10 cellular contexts compared by ENCODE assay signal in genomic region chr15:75153084-75153483, GRCh38. TPM values are rescaled to one million over a fixed set of nuclear protein-coding genes. Genes with fewer than 3 reads are reported as not detected.
DNase-seq lines count a peak whose midpoint lies in the region; ATAC-seq, FAIRE-seq and TF ChIP-seq lines count a peak whose summit lies in the region.
"Had no signal": no experiment of that assay in that cellular context is flagged by ENCODE, and none has a peak within 500 bp of the region (broad histone marks: within the 10 kb centered on the region; RNA-seq: fewer than 3 reads in every experiment).

No MANE protein-coding gene starts in this region.

- TF ChIP-seq POLR2A in testis (IDR thresholded peaks at IDR 0.05) = no peak
- TF ChIP-seq POLR2A in prostate gland (IDR thresholded peaks at IDR 0.05) = no peak

- no peak for ATAC-seq in GM18517 (IDR thresholded peaks at IDR 0.05; ENCODE audit: unreplicated experiment)

- TF ChIP-seq CTCF in testis (IDR thresholded peaks at IDR 0.05) (no peak), prostate gland (IDR thresholded peaks at IDR 0.05) (no peak)

- no peak for FAIRE-seq in small intestine (lab: Jason Lieb, UNC)

- H3K9me3 Mint-ChIP-seq in dendritic cell treated with granulocyte-macrophage colony-stimulating factor and Interleukin-4, amounts not matched to agents 40 ng/mL and 50 ng/mL, for 4 days = no peaks in the 10 kb centered on the region
- H3K9me3 Mint-ChIP-seq: central memory CD8-positive, alpha-beta T cell had no signal

- no peaks in the 10 kb centered on the region for H3K36me3 Mint-ChIP-seq in dendritic cell treated with granulocyte-macrophage colony-stimulating factor and Interleukin-4, amounts not matched to agents 40 ng/mL and 50 ng/mL, for 4 days (ENCODE audit: low read depth)

- H3K4me1 ChIP-seq in testis (peaks cover 23% of the 10 kb centered on the region), small intestine (ENCODE audit: control insufficient read depth in 2 of 2, insufficient read depth in 1 of 2, low read depth in 1 of 2, low read length in 1 of 2) (no peaks in the 10 kb centered on the region), prostate gland (replicated peaks) (no peaks in the 10 kb centered on the region)

- intact Hi-C loops in dendritic cell treated with granulocyte-macrophage colony-stimulating factor and Interleukin-4, amounts not matched to agents 40 ng/mL and 50 ng/mL, for 4 days (cut with micrococcal nuclease) = loop anchor here (1.0 to 5.0 kb wide), 3 partner anchors 8 to 44 kb away; no protein-coding TSS in a partner anchor
- intact Hi-C loops in testis (cut with DNase I; ENCODE audit: low total_unique reads) (no loop called here), prostate gland (cut with DNase I) (no loop called here)

- H3K27ac ChIP-seq in testis (peak overlapping the region; percentile 26 to 55), small intestine (ENCODE audit: low read depth in 1 of 2, low read length in 1 of 2) (no peak overlapping the region), prostate gland (no peak overlapping the region)
- H3K27ac ChIP-seq: SK-N-MC had no signal

- H3K27ac Mint-ChIP-seq in dendritic cell treated with granulocyte-macrophage colony-stimulating factor and Interleukin-4, amounts not matched to agents 40 ng/mL and 50 ng/mL, for 4 days = peak overlapping the region; percentile 86

- H3K36me3 ChIP-seq in testis (ENCODE audit: low read depth, missing control alignments) (no peaks in the 10 kb centered on the region), small intestine (ENCODE audit: control insufficient read depth in 2 of 2, insufficient read depth in 2 of 2, low read length in 2 of 2) (no peaks in the 10 kb centered on the region), prostate gland (no peaks in the 10 kb centered on the region)

- H3K4me3 ChIP-seq in testis (no peak overlapping the region), small intestine (ENCODE audit: low read depth in 1 of 2, low read length in 2 of 2) (no peak overlapping the region), prostate gland (no peak overlapping the region)
- H3K4me3 ChIP-seq: SK-N-MC had no signal

- peak in 2 of 3 donors; percentile 8 to 23 for DNase-seq in stimulated activated CD4-positive, alpha-beta T cell treated with anti-CD3 and anti-CD28 coated beads, Interleukin-12 subunit alpha, Interleukin-12 subunit beta, amount 100 ng/mL, for 48 hours (ENCODE audit: low read depth in 2 of 3, low spot score in 1 of 3)
- DNase-seq in stimulated activated CD4-positive, alpha-beta T cell treated with anti-CD3 and anti-CD28 coated beads, Interleukin-4, amount 100 ng/mL, for 4 hours = no peak
- DNase-seq in NOMO-1 treated with DMSO at 0.1 percent for 48 hours (lab: John Stamatoyannopoulos, UW; ENCODE audit: unreplicated experiment) = peak; percentile 95
- peak; percentile 86 for DNase-seq in testis
- no peak for DNase-seq in small intestine
- DNase-seq in prostate gland (ENCODE audit: low spot score) = no peak

- peaks cover 83% of the 10 kb centered on the region for H3K4me1 Mint-ChIP-seq in dendritic cell treated with granulocyte-macrophage colony-stimulating factor and Interleukin-4, amounts not matched to agents 40 ng/mL and 50 ng/mL, for 4 days (ENCODE audit: low read depth)

- H3K27me3 Mint-ChIP-seq in dendritic cell treated with granulocyte-macrophage colony-stimulating factor and Interleukin-4, amounts not matched to agents 40 ng/mL and 50 ng/mL, for 4 days = no peaks in the 10 kb centered on the region
- H3K27me3 Mint-ChIP-seq: central memory CD8-positive, alpha-beta T cell had no signal

- 55 to 59% methylated on average over 4 of the region's 4 CpGs for WGBS in testis, 2 donors
- 77 to 86% (median 84%) methylated on average over 4 of the region's 4 CpGs for WGBS in small intestine, 3 donors
- WGBS in prostate gland = 82% methylated on average over 4 of the region's 4 CpGs

- H3K9me3 ChIP-seq in testis (no peaks in the 10 kb centered on the region), small intestine (ENCODE audit: control insufficient read depth, low read depth) (no peaks in the 10 kb centered on the region), prostate gland (no peaks in the 10 kb centered on the region)

- H3K4me3 Mint-ChIP-seq in dendritic cell treated with granulocyte-macrophage colony-stimulating factor and Interleukin-4, amounts not matched to agents 40 ng/mL and 50 ng/mL, for 4 days = peak overlapping the region; percentile 68
- H3K4me3 Mint-ChIP-seq: central memory CD8-positive, alpha-beta T cell had no signal

- no peaks in the 10 kb centered on the region for H3K27me3 ChIP-seq in testis
- no peaks in the 10 kb centered on the region for H3K27me3 ChIP-seq in small intestine (ENCODE audit: control insufficient read depth in 2 of 2, insufficient read depth in 2 of 2, low read length in 2 of 2)
- H3K27me3 ChIP-seq in prostate gland (replicated peaks; ENCODE audit: insufficient read depth) = no peaks in the 10 kb centered on the region

RNA-seq across cellular contexts. Expression of gene C15orf39, which starts 48.6 kb away (rescaled TPM):
- total RNA-seq in testis = 100 to 1,000 TPM; 167 to 168 TPM
- 321 TPM for polyA plus RNA-seq in testis (ENCODE audit: insufficient read depth, low read depth, low replicate concordance)
- polyA plus RNA-seq in small intestine = 10 to 100 TPM in 1 of 3 donors, 1 to 10 TPM in 2; 6.5 to 16.9 (median 6.9) TPM
- total RNA-seq in prostate gland = 10 to 100 TPM; 17.9 to 96.3 TPM

Comparison
In these comparisons a context has a peak if more than half of its experiments do, and no peak if none do; other contexts are left out.
1. DNase-seq: peak in stimulated activated CD4-positive, alpha-beta T cell treated with anti-CD3 and anti-CD28 coated beads, Interleukin-12 subunit alpha, Interleukin-12 subunit beta, amount 100 ng/mL, for 48 hours (2 of 3), NOMO-1 treated with DMSO at 0.1 percent for 48 hours (single experiment) and testis (single experiment); none in stimulated activated CD4-positive, alpha-beta T cell treated with anti-CD3 and anti-CD28 coated beads, Interleukin-4, amount 100 ng/mL, for 4 hours (0 of 2), small intestine (single experiment) and prostate gland (single experiment).
2. H3K27ac ChIP-seq: peak in testis (2 of 2); none in small intestine (0 of 2) and prostate gland (0 of 2).